Comparison of ENCODE assay signal across 1 cellular context in the genomic region with DNA sequence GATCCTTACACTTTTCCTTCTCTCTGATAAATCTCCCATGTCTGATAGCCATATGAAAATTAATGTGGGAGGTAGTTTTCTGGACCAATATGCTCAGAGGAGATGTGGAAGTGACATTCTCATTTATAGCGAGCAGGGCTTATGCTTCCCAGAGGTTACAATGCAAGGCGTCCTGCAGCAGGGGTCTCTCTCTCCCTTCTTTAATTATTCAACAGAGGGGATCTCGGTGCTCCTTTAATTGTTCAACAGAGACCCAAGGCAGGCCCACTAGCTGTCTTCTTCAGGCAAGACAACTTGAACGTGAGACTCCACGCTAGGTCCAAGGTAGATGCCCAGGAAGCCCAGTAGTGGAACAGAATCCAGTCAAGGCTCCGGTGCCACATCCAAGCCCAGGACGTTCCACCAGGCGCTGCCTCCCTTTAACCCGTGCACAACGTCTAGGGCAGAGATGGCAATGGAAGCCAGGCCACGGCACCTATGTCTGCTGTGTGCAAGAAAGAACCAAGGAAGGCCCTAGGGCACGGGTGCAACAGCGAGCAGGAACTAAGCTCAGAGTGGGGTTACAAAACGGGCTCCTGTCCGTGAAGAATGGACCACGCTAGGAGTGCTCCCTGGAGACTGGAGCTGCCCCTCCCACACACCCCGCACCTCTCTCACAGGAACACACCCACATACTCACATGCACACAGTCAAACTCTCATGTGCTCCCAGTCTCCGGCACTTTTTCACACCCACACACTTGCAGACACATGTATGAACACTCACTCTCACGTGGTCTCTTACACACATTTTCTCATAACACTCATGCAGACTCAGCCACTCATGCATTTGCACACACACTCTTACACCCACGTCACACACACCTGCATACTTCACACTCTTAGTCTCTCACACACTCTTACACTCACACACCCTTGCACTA.
TF ChIP-seq lines count a peak whose summit lies in the region.

No MANE protein-coding gene starts in this region.

TF ChIP-seq in GM12878, 131 proteins besides CTCF, POLR2A, EP300 and RAD21:
- TF ChIP-seq ZSCAN29 (IDR thresholded peaks at IDR 0.05) (no peak), ZNF207 (IDR thresholded peaks at IDR 0.05; ENCODE audit: borderline replicate concordance) (no peak), CHD2 (IDR thresholded peaks at IDR 0.05; ENCODE audit: borderline replicate concordance, low read depth, low read length) (no peak), CBX5 (IDR thresholded peaks at IDR 0.05; ENCODE audit: low read depth) (no peak), SPI1 (IDR thresholded peaks at IDR 0.05; ENCODE audit: borderline replicate concordance, insufficient read depth, low read depth, low read length) (no peak), MTA3 (IDR thresholded peaks at IDR 0.05; ENCODE audit: borderline replicate concordance, low read length) (no peak), CBFB (IDR thresholded peaks at IDR 0.05; ENCODE audit: low read depth) (no peak), NR2C1 (IDR thresholded peaks at IDR 0.05) (no peak)
- TF ChIP-seq, protein P1, sequence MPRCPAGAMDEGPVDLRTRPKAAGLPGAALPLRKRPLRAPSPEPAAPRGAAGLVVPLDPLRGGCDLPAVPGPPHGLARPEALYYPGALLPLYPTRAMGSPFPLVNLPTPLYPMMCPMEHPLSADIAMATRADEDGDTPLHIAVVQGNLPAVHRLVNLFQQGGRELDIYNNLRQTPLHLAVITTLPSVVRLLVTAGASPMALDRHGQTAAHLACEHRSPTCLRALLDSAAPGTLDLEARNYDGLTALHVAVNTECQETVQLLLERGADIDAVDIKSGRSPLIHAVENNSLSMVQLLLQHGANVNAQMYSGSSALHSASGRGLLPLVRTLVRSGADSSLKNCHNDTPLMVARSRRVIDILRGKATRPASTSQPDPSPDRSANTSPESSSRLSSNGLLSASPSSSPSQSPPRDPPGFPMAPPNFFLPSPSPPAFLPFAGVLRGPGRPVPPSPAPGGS (IDR thresholded peaks at IDR 0.05; ENCODE audit: borderline replicate concordance, insufficient read depth, low read depth, low read length, poor library complexity, severe bottlenecking): peak; percentile 49
